Comparison of ENCODE assay signal across 11 cellular contexts in genomic region chr19:6057651-6058365, GRCh38. TPM values are rescaled to one million over a fixed set of nuclear protein-coding genes. Genes with fewer than 3 reads are reported as not detected.
DNase-seq lines count a peak whose midpoint lies in the region; ATAC-seq and TF ChIP-seq lines count a peak whose summit lies in the region.
"Had no signal": no experiment of that assay in that cellular context is flagged by ENCODE, and none has a peak within 500 bp of the region (broad histone marks: within the 10 kb centered on the region; RNA-seq: fewer than 3 reads in every experiment).

No MANE protein-coding gene starts in this region.

- H3K9me3 ChIP-seq in WERI-Rb-1 (ENCODE audit: severe bottlenecking) (no peaks in the 10 kb centered on the region), left ventricle myocardium inferior (replicated peaks) (no peaks in the 10 kb centered on the region), psoas muscle (no peaks in the 10 kb centered on the region)

- 71 to 73% (median 72%) methylated on average over 13 of the region's 13 CpGs for WGBS in psoas muscle, 3 donors

- ATAC-seq in psoas muscle (no peak), GM21526 (IDR thresholded peaks at IDR 0.05; ENCODE audit: low FRiP score, unreplicated experiment) (no peak), HG03460 (IDR thresholded peaks at IDR 0.05; ENCODE audit: unreplicated experiment) (no peak)
- ATAC-seq: stimulated activated memory B cell treated with anti-CD40 and anti-IgM and Interleukin-4, amounts not matched to agents 10 μg/mL and 1 μg/mL and 100 μg/mL, for 72 hours had no signal

- DNase-seq in AG10803 (ENCODE audit: low read depth): no peak
- peak; percentile 39 for DNase-seq in WERI-Rb-1
- DNase-seq in left ventricle myocardium inferior: no peak
- no peak for DNase-seq in psoas muscle
- no peak for DNase-seq in globus pallidus (ENCODE audit: low spot score)
- DNase-seq in NCI-H1930 (lab: John Stamatoyannopoulos, UW): no peak
- DNase-seq: KG1 had no signal

- peak overlapping the region; percentile 58 for H3K27ac ChIP-seq in WERI-Rb-1
- H3K27ac ChIP-seq in left ventricle myocardium inferior (replicated peaks): peak overlapping the region; percentile 95
- peak overlapping the region; percentile 86 for H3K27ac ChIP-seq in psoas muscle
- H3K27ac ChIP-seq: VCaP had no signal

- H3K4me3 ChIP-seq in AG10803 (ENCODE audit: low read length) (no peak overlapping the region), WERI-Rb-1 (ENCODE audit: low read depth, low read length) (no peak overlapping the region), left ventricle myocardium inferior (peak overlapping the region; percentile 44), psoas muscle (peak overlapping the region; percentile 45)

- no peaks in the 10 kb centered on the region for H3K27me3 ChIP-seq in WERI-Rb-1 (ENCODE audit: insufficient read depth, low read depth, severe bottlenecking)
- H3K27me3 ChIP-seq in left ventricle myocardium inferior (ENCODE audit: low read depth): no peaks in the 10 kb centered on the region
- no peaks in the 10 kb centered on the region for H3K27me3 ChIP-seq in psoas muscle (ENCODE audit: insufficient read depth in 3 of 3, low read length in 2 of 3)

- intact Hi-C loops in left ventricle myocardium inferior (cut with micrococcal nuclease) (no loop called here), psoas muscle (cut with DNase I) (loop anchor here (5.0 kb wide), 1 partner anchor 54 kb away; the partner anchor contains the start of gene RFX2 (in 2 of the 2))

- H3K36me3 ChIP-seq in WERI-Rb-1 (peaks cover 2% of the 10 kb centered on the region; the same call in 1 of the 2 replicates), left ventricle myocardium inferior (no peaks in the 10 kb centered on the region), psoas muscle (ENCODE audit: insufficient read depth in 1 of 2, low read depth in 1 of 2) (no peaks in the 10 kb centered on the region)

- TF ChIP-seq CTCF in AG10803 (conservative IDR thresholded peaks at IDR 0.05; ENCODE audit: low read length) (peak; percentile 24; the same call in 1 of the 2 replicates), WERI-Rb-1 (IDR thresholded peaks at IDR 0.05; ENCODE audit: low read depth, low read length) (no peak), left ventricle myocardium inferior (IDR thresholded peaks at IDR 0.05; ENCODE audit: borderline replicate concordance) (no peak), psoas muscle (IDR thresholded peaks at IDR 0.05) (no peak)

- H3K4me1 ChIP-seq in left ventricle myocardium inferior (peaks cover 70% of the 10 kb centered on the region), psoas muscle (peaks cover 21% of the 10 kb centered on the region)

RNA-seq across cellular contexts. Expression of gene RFX2, which starts 52.5 kb away (rescaled TPM):
- total RNA-seq in left ventricle myocardium inferior: 6.1 TPM
- 1 to 10 TPM in 2 of 4 donors, under 1 TPM in 2; 0.71 to 2.1 (median 1.3) TPM for total RNA-seq in psoas muscle
- polyA plus RNA-seq in psoas muscle: 1 to 10 TPM in 2 of 3 donors, under 1 TPM in 1; 0.58 to 1.5 (median 1.0) TPM

Comparison
In these comparisons a context has a peak if more than half of its experiments do, and no peak if none do; other contexts are left out.
1. H3K4me3 ChIP-seq: peak in left ventricle myocardium inferior (single experiment) and psoas muscle (single experiment); none in AG10803 (single experiment) and WERI-Rb-1 (single experiment).
2. Peak in every context shown above with its lines, with median percentiles within 50 percentile points of each other: H3K27ac ChIP-seq.